Comparison of ENCODE assay signal across 18 cellular contexts in the genomic region with DNA sequence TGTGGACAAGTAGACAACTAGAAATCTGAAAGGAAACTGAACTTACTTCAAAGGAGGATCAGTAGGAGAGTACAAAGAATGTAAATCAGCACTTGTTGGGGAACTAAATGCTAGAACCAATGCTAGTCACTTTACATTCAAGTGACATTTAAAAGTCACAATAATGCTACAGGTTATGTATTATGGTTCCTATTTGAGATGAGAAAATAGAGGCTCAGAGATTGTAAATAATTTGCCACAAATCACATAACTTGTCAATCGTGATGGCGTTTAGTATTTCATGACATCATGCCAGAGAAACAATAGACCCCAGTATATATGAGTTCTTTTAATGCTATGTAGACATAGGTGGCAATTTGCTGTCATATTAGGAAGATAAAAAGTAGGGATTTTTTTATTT.
DNase-seq lines count a peak whose midpoint lies in the region; ATAC-seq and TF ChIP-seq lines count a peak whose summit lies in the region.
"Had no signal": no experiment of that assay in that cellular context is flagged by ENCODE, and none has a peak within 500 bp of the region (broad histone marks: within the 10 kb centered on the region; RNA-seq: fewer than 3 reads in every experiment).

No MANE protein-coding gene starts in this region.

- intact Hi-C loops in natural killer cell (cut with micrococcal nuclease) = loop anchor here (10.0 kb wide), 3 partner anchors 162 to 652 kb away; a partner anchor contains a TSS
- intact Hi-C loops in activated T-helper 2 cell treated with anti-CD3 and anti-CD28 coated beads, Interferon-gamma antibody, Interleukin-2, Interleukin-4, amounts not matched to agents 10 μg/mL and 5 μg/mL and 100 μg/mL, durations not matched to agents 14 hours and 24 hours and 36 hours (cut with micrococcal nuclease) = loop anchor here (1.0 kb wide), 3 partner anchors 138 to 509 kb away; no protein-coding TSS in a partner anchor

- H3K4me3 Mint-ChIP-seq in T-helper 1 cell treated with Interleukin-12 subunit alpha and Interleukin-12 subunit beta and Interleukin-4 antibody, amounts not matched to agents 30 μg/mL and 1 μg/mL, for 36 hours = no peak overlapping the region
- H3K4me3 Mint-ChIP-seq in natural killer cell treated with Interleukin-12 subunit alpha and Interleukin-12 subunit beta and Interleukin-15 and Interleukin-18, amount 100 ng/mL, for 72 hours = peak overlapping the region; percentile 43
- H3K4me3 Mint-ChIP-seq in natural killer cell = no peak overlapping the region
- H3K4me3 Mint-ChIP-seq in activated T-helper 2 cell treated with anti-CD3 and anti-CD28 coated beads, Interferon-gamma antibody, Interleukin-2, Interleukin-4, amounts not matched to agents 10 μg/mL and 5 μg/mL and 100 μg/mL, durations not matched to agents 14 hours and 24 hours and 36 hours (ENCODE audit: low read depth) = no peak overlapping the region
- H3K4me3 Mint-ChIP-seq in stimulated activated effector memory CD8-positive, alpha-beta T cell treated with anti-CD3 and anti-CD28 coated beads, Interleukin-12 subunit alpha, Interleukin-12 subunit beta, amount 100 ng/mL, for 72 hours = peak overlapping the region; percentile 72
- no peak overlapping the region for H3K4me3 Mint-ChIP-seq in endothelial cell (ENCODE audit: unreplicated experiment)
- H3K4me3 Mint-ChIP-seq: GM23338, HFFc6 had no signal

- peaks cover 12% of the 10 kb centered on the region for H3K9me3 Mint-ChIP-seq in T-helper 1 cell treated with Interleukin-12 subunit alpha and Interleukin-12 subunit beta and Interleukin-4 antibody, amounts not matched to agents 30 μg/mL and 1 μg/mL, for 36 hours
- no peaks in the 10 kb centered on the region for H3K9me3 Mint-ChIP-seq in natural killer cell treated with Interleukin-12 subunit alpha and Interleukin-12 subunit beta and Interleukin-15 and Interleukin-18, amount 100 ng/mL, for 72 hours
- H3K9me3 Mint-ChIP-seq in natural killer cell (no peaks in the 10 kb centered on the region), endothelial cell (ENCODE audit: unreplicated experiment) (no peaks in the 10 kb centered on the region)
- H3K9me3 Mint-ChIP-seq in activated T-helper 2 cell treated with anti-CD3 and anti-CD28 coated beads, Interferon-gamma antibody, Interleukin-2, Interleukin-4, amounts not matched to agents 10 μg/mL and 5 μg/mL and 100 μg/mL, durations not matched to agents 14 hours and 24 hours and 36 hours = peaks cover 15% of the 10 kb centered on the region
- H3K9me3 Mint-ChIP-seq in stimulated activated effector memory CD8-positive, alpha-beta T cell treated with anti-CD3 and anti-CD28 coated beads, Interleukin-12 subunit alpha, Interleukin-12 subunit beta, amount 100 ng/mL, for 72 hours = peaks cover 4% of the 10 kb centered on the region
- H3K9me3 Mint-ChIP-seq: GM23338, HFFc6 had no signal

- ATAC-seq in natural killer cell treated with Interleukin-12 subunit alpha and Interleukin-12 subunit beta and Interleukin-15 and Interleukin-18, amount 100 ng/mL, for 72 hours = no peak
- ATAC-seq in natural killer cell = no peak
- ATAC-seq in stimulated activated effector memory CD8-positive, alpha-beta T cell treated with anti-CD3 and anti-CD28 coated beads, Interleukin-12 subunit alpha, Interleukin-12 subunit beta, amount 100 ng/mL, for 72 hours = no peak
- ATAC-seq: GM23338, K562 had no signal

- no peak for TF ChIP-seq CTCF in natural killer cell (IDR thresholded peaks at IDR 0.05)
- TF ChIP-seq CTCF in endothelial cell (IDR thresholded peaks at IDR 0.05; ENCODE audit: unreplicated experiment) = no peak

- DNase-seq in T-helper 1 cell (no peak), natural killer cell (no peak), endothelial cell (ENCODE audit: low spot score) (no peak), CD1c-positive myeloid dendritic cell (ENCODE audit: extremely low spot score) (no peak)
- DNase-seq in natural killer cell treated with Interleukin-12 subunit alpha and Interleukin-12 subunit beta and Interleukin-15 and Interleukin-18, amount 100 ng/mL, for 72 hours (ENCODE audit: low spot score) = no peak
- no peak for DNase-seq in activated T-helper 2 cell treated with anti-CD3 and anti-CD28 coated beads, Interferon-gamma antibody, Interleukin-2, Interleukin-4, amounts not matched to agents 10 μg/mL and 5 μg/mL and 100 μg/mL, durations not matched to agents 14 hours and 24 hours and 36 hours (ENCODE audit: low spot score)
- no peak for DNase-seq in stimulated activated effector memory CD8-positive, alpha-beta T cell treated with anti-CD3 and anti-CD28 coated beads, Interleukin-12 subunit alpha, Interleukin-12 subunit beta, amount 100 ng/mL, for 72 hours (ENCODE audit: low spot score in 2 of 2)
- DNase-seq: C1 segment of cervical spinal cord, Caco-2, DMS79, NCI-H1436, NCI-H2029 treated with DMSO at 0.1 percent for 48 hours, NCI-H510A, RPMI8226 had no signal

- H3K4me1 Mint-ChIP-seq in T-helper 1 cell treated with Interleukin-12 subunit alpha and Interleukin-12 subunit beta and Interleukin-4 antibody, amounts not matched to agents 30 μg/mL and 1 μg/mL, for 36 hours (ENCODE audit: low read depth) = peaks cover 55% of the 10 kb centered on the region
- peaks cover 36 to 64% of the 10 kb centered on the region in 2 donors for H3K4me1 Mint-ChIP-seq in natural killer cell treated with Interleukin-12 subunit alpha and Interleukin-12 subunit beta and Interleukin-15 and Interleukin-18, amount 100 ng/mL, for 72 hours (ENCODE audit: low read depth in 2 of 2)
- peaks cover 45 to 48% of the 10 kb centered on the region in 2 donors for H3K4me1 Mint-ChIP-seq in natural killer cell
- peaks cover 74% of the 10 kb centered on the region for H3K4me1 Mint-ChIP-seq in activated T-helper 2 cell treated with anti-CD3 and anti-CD28 coated beads, Interferon-gamma antibody, Interleukin-2, Interleukin-4, amounts not matched to agents 10 μg/mL and 5 μg/mL and 100 μg/mL, durations not matched to agents 14 hours and 24 hours and 36 hours (ENCODE audit: low read depth)
- peaks cover 72% of the 10 kb centered on the region for H3K4me1 Mint-ChIP-seq in stimulated activated effector memory CD8-positive, alpha-beta T cell treated with anti-CD3 and anti-CD28 coated beads, Interleukin-12 subunit alpha, Interleukin-12 subunit beta, amount 100 ng/mL, for 72 hours
- no peaks in the 10 kb centered on the region for H3K4me1 Mint-ChIP-seq in endothelial cell (ENCODE audit: unreplicated experiment)
- H3K4me1 Mint-ChIP-seq: GM23338 had no signal

- peaks cover 5% of the 10 kb centered on the region for H3K36me3 Mint-ChIP-seq in T-helper 1 cell treated with Interleukin-12 subunit alpha and Interleukin-12 subunit beta and Interleukin-4 antibody, amounts not matched to agents 30 μg/mL and 1 μg/mL, for 36 hours (ENCODE audit: low read depth)
- peaks cover 11% of the 10 kb centered on the region for H3K36me3 Mint-ChIP-seq in natural killer cell treated with Interleukin-12 subunit alpha and Interleukin-12 subunit beta and Interleukin-15 and Interleukin-18, amount 100 ng/mL, for 72 hours
- H3K36me3 Mint-ChIP-seq in natural killer cell = no peaks in the 10 kb centered on the region
- peaks cover 11% of the 10 kb centered on the region for H3K36me3 Mint-ChIP-seq in activated T-helper 2 cell treated with anti-CD3 and anti-CD28 coated beads, Interferon-gamma antibody, Interleukin-2, Interleukin-4, amounts not matched to agents 10 μg/mL and 5 μg/mL and 100 μg/mL, durations not matched to agents 14 hours and 24 hours and 36 hours (ENCODE audit: low read depth)
- peaks cover 14% of the 10 kb centered on the region for H3K36me3 Mint-ChIP-seq in stimulated activated effector memory CD8-positive, alpha-beta T cell treated with anti-CD3 and anti-CD28 coated beads, Interleukin-12 subunit alpha, Interleukin-12 subunit beta, amount 100 ng/mL, for 72 hours
- H3K36me3 Mint-ChIP-seq in endothelial cell (ENCODE audit: low read depth, unreplicated experiment) = no peaks in the 10 kb centered on the region

- H3K27me3 Mint-ChIP-seq in T-helper 1 cell treated with Interleukin-12 subunit alpha and Interleukin-12 subunit beta and Interleukin-4 antibody, amounts not matched to agents 30 μg/mL and 1 μg/mL, for 36 hours (ENCODE audit: low read depth) = no peaks in the 10 kb centered on the region
- no peaks in the 10 kb centered on the region for H3K27me3 Mint-ChIP-seq in natural killer cell treated with Interleukin-12 subunit alpha and Interleukin-12 subunit beta and Interleukin-15 and Interleukin-18, amount 100 ng/mL, for 72 hours
- H3K27me3 Mint-ChIP-seq in natural killer cell (ENCODE audit: low read depth in 2 of 2) (peaks cover 3 to 6% of the 10 kb centered on the region in 2 donors), endothelial cell (ENCODE audit: unreplicated experiment) (no peaks in the 10 kb centered on the region)
- H3K27me3 Mint-ChIP-seq in activated T-helper 2 cell treated with anti-CD3 and anti-CD28 coated beads, Interferon-gamma antibody, Interleukin-2, Interleukin-4, amounts not matched to agents 10 μg/mL and 5 μg/mL and 100 μg/mL, durations not matched to agents 14 hours and 24 hours and 36 hours (ENCODE audit: low read depth) = no peaks in the 10 kb centered on the region

- H3K27ac Mint-ChIP-seq in T-helper 1 cell treated with Interleukin-12 subunit alpha and Interleukin-12 subunit beta and Interleukin-4 antibody, amounts not matched to agents 30 μg/mL and 1 μg/mL, for 36 hours = peak overlapping the region; percentile 59
- peak overlapping the region; percentile 87 to 90 for H3K27ac Mint-ChIP-seq in natural killer cell treated with Interleukin-12 subunit alpha and Interleukin-12 subunit beta and Interleukin-15 and Interleukin-18, amount 100 ng/mL, for 72 hours
- H3K27ac Mint-ChIP-seq in natural killer cell = no peak overlapping the region
- peak overlapping the region; percentile 81 for H3K27ac Mint-ChIP-seq in activated T-helper 2 cell treated with anti-CD3 and anti-CD28 coated beads, Interferon-gamma antibody, Interleukin-2, Interleukin-4, amounts not matched to agents 10 μg/mL and 5 μg/mL and 100 μg/mL, durations not matched to agents 14 hours and 24 hours and 36 hours
- peak overlapping the region; percentile 95 for H3K27ac Mint-ChIP-seq in stimulated activated effector memory CD8-positive, alpha-beta T cell treated with anti-CD3 and anti-CD28 coated beads, Interleukin-12 subunit alpha, Interleukin-12 subunit beta, amount 100 ng/mL, for 72 hours
- H3K27ac Mint-ChIP-seq in endothelial cell (ENCODE audit: unreplicated experiment) = no peak overlapping the region
- H3K27ac Mint-ChIP-seq: GM23338, HFFc6 had no signal

Comparison
In these comparisons a context has a peak if more than half of its experiments do, and no peak if none do; other contexts are left out.
1. H3K27ac Mint-ChIP-seq: peak in T-helper 1 cell treated with Interleukin-12 subunit alpha and Interleukin-12 subunit beta and Interleukin-4 antibody, amounts not matched to agents 30 μg/mL and 1 μg/mL, for 36 hours (single experiment), natural killer cell treated with Interleukin-12 subunit alpha and Interleukin-12 subunit beta and Interleukin-15 and Interleukin-18, amount 100 ng/mL, for 72 hours (2 of 2), activated T-helper 2 cell treated with anti-CD3 and anti-CD28 coated beads, Interferon-gamma antibody, Interleukin-2, Interleukin-4, amounts not matched to agents 10 μg/mL and 5 μg/mL and 100 μg/mL, durations not matched to agents 14 hours and 24 hours and 36 hours (single experiment) and stimulated activated effector memory CD8-positive, alpha-beta T cell treated with anti-CD3 and anti-CD28 coated beads, Interleukin-12 subunit alpha, Interleukin-12 subunit beta, amount 100 ng/mL, for 72 hours (single experiment); none in natural killer cell (0 of 2) and endothelial cell (single experiment).
2. H3K4me3 Mint-ChIP-seq: peak in natural killer cell treated with Interleukin-12 subunit alpha and Interleukin-12 subunit beta and Interleukin-15 and Interleukin-18, amount 100 ng/mL, for 72 hours (single experiment) and stimulated activated effector memory CD8-positive, alpha-beta T cell treated with anti-CD3 and anti-CD28 coated beads, Interleukin-12 subunit alpha, Interleukin-12 subunit beta, amount 100 ng/mL, for 72 hours (single experiment); none in T-helper 1 cell treated with Interleukin-12 subunit alpha and Interleukin-12 subunit beta and Interleukin-4 antibody, amounts not matched to agents 30 μg/mL and 1 μg/mL, for 36 hours (single experiment), natural killer cell (single experiment), activated T-helper 2 cell treated with anti-CD3 and anti-CD28 coated beads, Interferon-gamma antibody, Interleukin-2, Interleukin-4, amounts not matched to agents 10 μg/mL and 5 μg/mL and 100 μg/mL, durations not matched to agents 14 hours and 24 hours and 36 hours (single experiment) and endothelial cell (single experiment).